In the genomic region with DNA sequence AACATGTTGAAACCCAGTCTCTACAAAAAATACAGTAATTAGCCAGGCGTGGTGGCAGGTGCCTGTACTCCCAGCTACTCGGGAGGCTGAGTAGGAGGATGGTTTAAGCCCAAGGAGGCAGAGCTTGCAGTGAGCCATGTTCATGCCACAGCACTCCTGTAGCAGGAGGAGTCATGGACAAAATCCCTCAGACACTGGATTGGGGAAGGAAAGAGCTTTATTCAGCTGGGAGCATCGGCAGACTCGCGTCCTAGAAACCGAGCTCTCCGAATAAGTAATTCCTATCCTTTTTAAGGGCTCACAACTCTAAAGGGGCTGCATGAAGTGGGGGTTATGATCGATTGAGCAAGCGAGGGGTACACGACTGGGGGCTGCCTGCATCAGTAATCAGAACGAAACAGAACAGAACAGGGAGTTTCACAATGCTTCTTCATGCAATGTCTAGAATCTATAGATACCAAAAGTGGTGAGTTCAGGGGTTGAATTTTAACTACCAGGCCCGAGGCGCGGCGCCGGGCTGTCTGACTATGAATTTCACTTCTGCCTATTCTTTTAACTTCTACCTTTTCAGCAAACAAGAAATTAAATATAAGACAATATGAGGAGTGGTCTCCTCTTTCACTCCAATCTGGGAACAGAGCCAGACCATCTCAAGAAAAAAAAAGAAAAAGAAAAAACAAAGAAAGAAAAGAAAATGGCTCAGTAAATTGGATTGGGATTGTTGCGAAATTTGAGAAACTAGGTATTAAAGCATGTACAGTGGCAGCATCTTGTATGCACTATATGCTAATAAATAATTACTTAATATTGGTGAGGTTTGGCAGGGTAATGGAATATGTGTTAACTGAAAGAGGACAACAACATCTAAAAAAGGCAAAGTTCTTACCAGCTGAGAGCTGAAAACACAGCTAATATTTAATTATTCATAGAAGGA, we compare ENCODE assay signal across 1 cellular context.
TF ChIP-seq lines count a peak whose summit lies in the region.

No MANE protein-coding gene starts in this region.

TF ChIP-seq in HepG2, 621 proteins besides CTCF, POLR2A, EP300 and RAD21 (continued from another document and continues in another):
- TF ChIP-seq, protein P1, sequence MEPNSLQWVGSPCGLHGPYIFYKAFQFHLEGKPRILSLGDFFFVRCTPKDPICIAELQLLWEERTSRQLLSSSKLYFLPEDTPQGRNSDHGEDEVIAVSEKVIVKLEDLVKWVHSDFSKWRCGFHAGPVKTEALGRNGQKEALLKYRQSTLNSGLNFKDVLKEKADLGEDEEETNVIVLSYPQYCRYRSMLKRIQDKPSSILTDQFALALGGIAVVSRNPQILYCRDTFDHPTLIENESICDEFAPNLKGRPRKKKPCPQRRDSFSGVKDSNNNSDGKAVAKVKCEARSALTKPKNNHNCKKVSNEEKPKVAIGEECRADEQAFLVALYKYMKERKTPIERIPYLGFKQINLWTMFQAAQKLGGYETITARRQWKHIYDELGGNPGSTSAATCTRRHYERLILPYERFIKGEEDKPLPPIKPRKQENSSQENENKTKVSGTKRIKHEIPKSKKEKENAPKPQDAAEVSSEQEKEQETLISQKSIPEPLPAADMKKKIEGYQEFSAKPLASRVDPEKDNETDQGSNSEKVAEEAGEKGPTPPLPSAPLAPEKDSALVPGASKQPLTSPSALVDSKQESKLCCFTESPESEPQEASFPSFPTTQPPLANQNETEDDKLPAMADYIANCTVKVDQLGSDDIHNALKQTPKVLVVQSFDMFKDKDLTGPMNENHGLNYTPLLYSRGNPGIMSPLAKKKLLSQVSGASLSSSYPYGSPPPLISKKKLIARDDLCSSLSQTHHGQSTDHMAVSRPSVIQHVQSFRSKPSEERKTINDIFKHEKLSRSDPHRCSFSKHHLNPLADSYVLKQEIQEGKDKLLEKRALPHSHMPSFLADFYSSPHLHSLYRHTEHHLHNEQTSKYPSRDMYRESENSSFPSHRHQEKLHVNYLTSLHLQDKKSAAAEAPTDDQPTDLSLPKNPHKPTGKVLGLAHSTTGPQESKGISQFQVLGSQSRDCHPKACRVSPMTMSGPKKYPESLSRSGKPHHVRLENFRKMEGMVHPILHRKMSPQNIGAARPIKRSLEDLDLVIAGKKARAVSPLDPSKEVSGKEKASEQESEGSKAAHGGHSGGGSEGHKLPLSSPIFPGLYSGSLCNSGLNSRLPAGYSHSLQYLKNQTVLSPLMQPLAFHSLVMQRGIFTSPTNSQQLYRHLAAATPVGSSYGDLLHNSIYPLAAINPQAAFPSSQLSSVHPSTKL (CRISPR knock-in tag; IDR thresholded peaks at IDR 0.05): 0 out of 2 replicates have a peak, but pooled peaks have one; percentile 15
- no peak; the same call in 1 of the 2 replicates for TF ChIP-seq KAT7 (CRISPR knock-in tag; IDR thresholded peaks at IDR 0.05; ENCODE audit: borderline replicate concordance)
- no peak for TF ChIP-seq ZBTB42 (CRISPR knock-in tag; IDR thresholded peaks at IDR 0.05)
- no peak for TF ChIP-seq ZNF616 (CRISPR knock-in tag; IDR thresholded peaks at IDR 0.05; ENCODE audit: low read depth)
- 0 out of 2 replicates have a peak, but pooled peaks have one; percentile 54 for TF ChIP-seq ZNF605 (CRISPR knock-in tag; IDR thresholded peaks at IDR 0.05)
- TF ChIP-seq NR3C1 (CRISPR knock-in tag; IDR thresholded peaks at IDR 0.05): no peak
- TF ChIP-seq ELF3 (CRISPR knock-in tag; IDR thresholded peaks at IDR 0.05): no peak
- TF ChIP-seq ZNF446 (CRISPR knock-in tag; IDR thresholded peaks at IDR 0.05): no peak
- TF ChIP-seq, protein P2, sequence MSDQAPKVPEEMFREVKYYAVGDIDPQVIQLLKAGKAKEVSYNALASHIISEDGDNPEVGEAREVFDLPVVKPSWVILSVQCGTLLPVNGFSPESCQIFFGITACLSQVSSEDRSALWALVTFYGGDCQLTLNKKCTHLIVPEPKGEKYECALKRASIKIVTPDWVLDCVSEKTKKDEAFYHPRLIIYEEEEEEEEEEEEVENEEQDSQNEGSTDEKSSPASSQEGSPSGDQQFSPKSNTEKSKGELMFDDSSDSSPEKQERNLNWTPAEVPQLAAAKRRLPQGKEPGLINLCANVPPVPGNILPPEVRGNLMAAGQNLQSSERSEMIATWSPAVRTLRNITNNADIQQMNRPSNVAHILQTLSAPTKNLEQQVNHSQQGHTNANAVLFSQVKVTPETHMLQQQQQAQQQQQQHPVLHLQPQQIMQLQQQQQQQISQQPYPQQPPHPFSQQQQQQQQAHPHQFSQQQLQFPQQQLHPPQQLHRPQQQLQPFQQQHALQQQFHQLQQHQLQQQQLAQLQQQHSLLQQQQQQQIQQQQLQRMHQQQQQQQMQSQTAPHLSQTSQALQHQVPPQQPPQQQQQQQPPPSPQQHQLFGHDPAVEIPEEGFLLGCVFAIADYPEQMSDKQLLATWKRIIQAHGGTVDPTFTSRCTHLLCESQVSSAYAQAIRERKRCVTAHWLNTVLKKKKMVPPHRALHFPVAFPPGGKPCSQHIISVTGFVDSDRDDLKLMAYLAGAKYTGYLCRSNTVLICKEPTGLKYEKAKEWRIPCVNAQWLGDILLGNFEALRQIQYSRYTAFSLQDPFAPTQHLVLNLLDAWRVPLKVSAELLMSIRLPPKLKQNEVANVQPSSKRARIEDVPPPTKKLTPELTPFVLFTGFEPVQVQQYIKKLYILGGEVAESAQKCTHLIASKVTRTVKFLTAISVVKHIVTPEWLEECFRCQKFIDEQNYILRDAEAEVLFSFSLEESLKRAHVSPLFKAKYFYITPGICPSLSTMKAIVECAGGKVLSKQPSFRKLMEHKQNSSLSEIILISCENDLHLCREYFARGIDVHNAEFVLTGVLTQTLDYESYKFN (CRISPR knock-in tag; conservative IDR thresholded peaks at IDR 0.05): peak; percentile 36; the same call in 1 of the 2 replicates
- TF ChIP-seq CREB1 (IDR thresholded peaks at IDR 0.05): no peak
- TF ChIP-seq CREB1 (CRISPR knock-in tag; IDR thresholded peaks at IDR 0.05): 0 out of 2 replicates have a peak, but pooled peaks have one; percentile 33
- TF ChIP-seq HNRNPK (IDR thresholded peaks at IDR 0.05; ENCODE audit: low read depth, low read length, poor library complexity, severe bottlenecking): no peak
- TF ChIP-seq, protein P3, sequence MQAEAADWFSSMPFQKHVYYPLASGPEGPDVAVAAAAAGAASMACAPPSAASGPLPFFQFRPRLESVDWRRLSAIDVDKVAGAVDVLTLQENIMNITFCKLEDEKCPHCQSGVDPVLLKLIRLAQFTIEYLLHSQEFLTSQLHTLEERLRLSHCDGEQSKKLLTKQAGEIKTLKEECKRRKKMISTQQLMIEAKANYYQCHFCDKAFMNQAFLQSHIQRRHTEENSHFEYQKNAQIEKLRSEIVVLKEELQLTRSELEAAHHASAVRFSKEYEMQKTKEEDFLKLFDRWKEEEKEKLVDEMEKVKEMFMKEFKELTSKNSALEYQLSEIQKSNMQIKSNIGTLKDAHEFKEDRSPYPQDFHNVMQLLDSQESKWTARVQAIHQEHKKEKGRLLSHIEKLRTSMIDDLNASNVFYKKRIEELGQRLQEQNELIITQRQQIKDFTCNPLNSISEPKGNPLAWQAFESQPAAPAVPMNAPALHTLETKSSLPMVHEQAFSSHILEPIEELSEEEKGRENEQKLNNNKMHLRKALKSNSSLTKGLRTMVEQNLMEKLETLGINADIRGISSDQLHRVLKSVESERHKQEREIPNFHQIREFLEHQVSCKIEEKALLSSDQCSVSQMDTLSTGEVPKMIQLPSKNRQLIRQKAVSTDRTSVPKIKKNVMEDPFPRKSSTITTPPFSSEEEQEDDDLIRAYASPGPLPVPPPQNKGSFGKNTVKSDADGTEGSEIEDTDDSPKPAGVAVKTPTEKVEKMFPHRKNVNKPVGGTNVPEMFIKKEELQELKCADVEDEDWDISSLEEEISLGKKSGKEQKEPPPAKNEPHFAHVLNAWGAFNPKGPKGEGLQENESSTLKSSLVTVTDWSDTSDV (CRISPR knock-in tag; IDR thresholded peaks at IDR 0.05): no peak
- TF ChIP-seq ZBTB7B (CRISPR knock-in tag; IDR thresholded peaks at IDR 0.05): peak; percentile 20; the same call in 1 of the 2 replicates
- TF ChIP-seq SALL1 (CRISPR knock-in tag; IDR thresholded peaks at IDR 0.05): peak; percentile 65
- TF ChIP-seq, protein P4, sequence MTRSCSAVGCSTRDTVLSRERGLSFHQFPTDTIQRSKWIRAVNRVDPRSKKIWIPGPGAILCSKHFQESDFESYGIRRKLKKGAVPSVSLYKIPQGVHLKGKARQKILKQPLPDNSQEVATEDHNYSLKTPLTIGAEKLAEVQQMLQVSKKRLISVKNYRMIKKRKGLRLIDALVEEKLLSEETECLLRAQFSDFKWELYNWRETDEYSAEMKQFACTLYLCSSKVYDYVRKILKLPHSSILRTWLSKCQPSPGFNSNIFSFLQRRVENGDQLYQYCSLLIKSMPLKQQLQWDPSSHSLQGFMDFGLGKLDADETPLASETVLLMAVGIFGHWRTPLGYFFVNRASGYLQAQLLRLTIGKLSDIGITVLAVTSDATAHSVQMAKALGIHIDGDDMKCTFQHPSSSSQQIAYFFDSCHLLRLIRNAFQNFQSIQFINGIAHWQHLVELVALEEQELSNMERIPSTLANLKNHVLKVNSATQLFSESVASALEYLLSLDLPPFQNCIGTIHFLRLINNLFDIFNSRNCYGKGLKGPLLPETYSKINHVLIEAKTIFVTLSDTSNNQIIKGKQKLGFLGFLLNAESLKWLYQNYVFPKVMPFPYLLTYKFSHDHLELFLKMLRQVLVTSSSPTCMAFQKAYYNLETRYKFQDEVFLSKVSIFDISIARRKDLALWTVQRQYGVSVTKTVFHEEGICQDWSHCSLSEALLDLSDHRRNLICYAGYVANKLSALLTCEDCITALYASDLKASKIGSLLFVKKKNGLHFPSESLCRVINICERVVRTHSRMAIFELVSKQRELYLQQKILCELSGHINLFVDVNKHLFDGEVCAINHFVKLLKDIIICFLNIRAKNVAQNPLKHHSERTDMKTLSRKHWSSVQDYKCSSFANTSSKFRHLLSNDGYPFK (CRISPR knock-in tag; IDR thresholded peaks at IDR 0.05; ENCODE audit: borderline replicate concordance): peak; percentile 30; the same call in 1 of the 2 replicates
- TF ChIP-seq, protein P5, sequence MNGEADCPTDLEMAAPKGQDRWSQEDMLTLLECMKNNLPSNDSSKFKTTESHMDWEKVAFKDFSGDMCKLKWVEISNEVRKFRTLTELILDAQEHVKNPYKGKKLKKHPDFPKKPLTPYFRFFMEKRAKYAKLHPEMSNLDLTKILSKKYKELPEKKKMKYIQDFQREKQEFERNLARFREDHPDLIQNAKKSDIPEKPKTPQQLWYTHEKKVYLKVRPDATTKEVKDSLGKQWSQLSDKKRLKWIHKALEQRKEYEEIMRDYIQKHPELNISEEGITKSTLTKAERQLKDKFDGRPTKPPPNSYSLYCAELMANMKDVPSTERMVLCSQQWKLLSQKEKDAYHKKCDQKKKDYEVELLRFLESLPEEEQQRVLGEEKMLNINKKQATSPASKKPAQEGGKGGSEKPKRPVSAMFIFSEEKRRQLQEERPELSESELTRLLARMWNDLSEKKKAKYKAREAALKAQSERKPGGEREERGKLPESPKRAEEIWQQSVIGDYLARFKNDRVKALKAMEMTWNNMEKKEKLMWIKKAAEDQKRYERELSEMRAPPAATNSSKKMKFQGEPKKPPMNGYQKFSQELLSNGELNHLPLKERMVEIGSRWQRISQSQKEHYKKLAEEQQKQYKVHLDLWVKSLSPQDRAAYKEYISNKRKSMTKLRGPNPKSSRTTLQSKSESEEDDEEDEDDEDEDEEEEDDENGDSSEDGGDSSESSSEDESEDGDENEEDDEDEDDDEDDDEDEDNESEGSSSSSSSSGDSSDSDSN (CRISPR knock-in tag; IDR thresholded peaks at IDR 0.05): 0 out of 2 replicates have a peak, but pooled peaks have one; percentile 22
- TF ChIP-seq, protein P6, sequence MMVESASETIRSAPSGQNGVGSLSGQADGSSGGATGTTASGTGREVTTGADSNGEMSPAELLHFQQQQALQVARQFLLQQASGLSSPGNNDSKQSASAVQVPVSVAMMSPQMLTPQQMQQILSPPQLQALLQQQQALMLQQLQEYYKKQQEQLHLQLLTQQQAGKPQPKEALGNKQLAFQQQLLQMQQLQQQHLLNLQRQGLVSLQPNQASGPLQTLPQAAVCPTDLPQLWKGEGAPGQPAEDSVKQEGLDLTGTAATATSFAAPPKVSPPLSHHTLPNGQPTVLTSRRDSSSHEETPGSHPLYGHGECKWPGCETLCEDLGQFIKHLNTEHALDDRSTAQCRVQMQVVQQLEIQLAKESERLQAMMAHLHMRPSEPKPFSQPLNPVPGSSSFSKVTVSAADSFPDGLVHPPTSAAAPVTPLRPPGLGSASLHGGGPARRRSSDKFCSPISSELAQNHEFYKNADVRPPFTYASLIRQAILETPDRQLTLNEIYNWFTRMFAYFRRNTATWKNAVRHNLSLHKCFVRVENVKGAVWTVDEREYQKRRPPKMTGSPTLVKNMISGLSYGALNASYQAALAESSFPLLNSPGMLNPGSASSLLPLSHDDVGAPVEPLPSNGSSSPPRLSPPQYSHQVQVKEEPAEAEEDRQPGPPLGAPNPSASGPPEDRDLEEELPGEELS (CRISPR knock-in tag; IDR thresholded peaks at IDR 0.05): no peak
- peak; percentile 64 for TF ChIP-seq GATAD2A (CRISPR knock-in tag; IDR thresholded peaks at IDR 0.05)
- TF ChIP-seq, protein P7, sequence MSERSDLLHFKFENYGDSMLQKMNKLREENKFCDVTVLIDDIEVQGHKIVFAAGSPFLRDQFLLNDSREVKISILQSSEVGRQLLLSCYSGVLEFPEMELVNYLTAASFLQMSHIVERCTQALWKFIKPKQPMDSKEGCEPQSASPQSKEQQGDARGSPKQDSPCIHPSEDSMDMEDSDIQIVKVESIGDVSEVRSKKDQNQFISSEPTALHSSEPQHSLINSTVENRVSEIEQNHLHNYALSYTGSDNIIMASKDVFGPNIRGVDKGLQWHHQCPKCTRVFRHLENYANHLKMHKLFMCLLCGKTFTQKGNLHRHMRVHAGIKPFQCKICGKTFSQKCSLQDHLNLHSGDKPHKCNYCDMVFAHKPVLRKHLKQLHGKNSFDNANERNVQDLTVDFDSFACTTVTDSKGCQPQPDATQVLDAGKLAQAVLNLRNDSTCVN (CRISPR knock-in tag; IDR thresholded peaks at IDR 0.05; ENCODE audit: borderline replicate concordance): peak; percentile 61; the same call in 1 of the 2 replicates
- TF ChIP-seq HDAC6 (IDR thresholded peaks at IDR 0.05; ENCODE audit: low read depth, low read length): no peak
- TF ChIP-seq ZNF12 (CRISPR knock-in tag; IDR thresholded peaks at IDR 0.05): 0 out of 2 replicates have a peak, but pooled peaks have one; percentile 49
- TF ChIP-seq, protein P8, sequence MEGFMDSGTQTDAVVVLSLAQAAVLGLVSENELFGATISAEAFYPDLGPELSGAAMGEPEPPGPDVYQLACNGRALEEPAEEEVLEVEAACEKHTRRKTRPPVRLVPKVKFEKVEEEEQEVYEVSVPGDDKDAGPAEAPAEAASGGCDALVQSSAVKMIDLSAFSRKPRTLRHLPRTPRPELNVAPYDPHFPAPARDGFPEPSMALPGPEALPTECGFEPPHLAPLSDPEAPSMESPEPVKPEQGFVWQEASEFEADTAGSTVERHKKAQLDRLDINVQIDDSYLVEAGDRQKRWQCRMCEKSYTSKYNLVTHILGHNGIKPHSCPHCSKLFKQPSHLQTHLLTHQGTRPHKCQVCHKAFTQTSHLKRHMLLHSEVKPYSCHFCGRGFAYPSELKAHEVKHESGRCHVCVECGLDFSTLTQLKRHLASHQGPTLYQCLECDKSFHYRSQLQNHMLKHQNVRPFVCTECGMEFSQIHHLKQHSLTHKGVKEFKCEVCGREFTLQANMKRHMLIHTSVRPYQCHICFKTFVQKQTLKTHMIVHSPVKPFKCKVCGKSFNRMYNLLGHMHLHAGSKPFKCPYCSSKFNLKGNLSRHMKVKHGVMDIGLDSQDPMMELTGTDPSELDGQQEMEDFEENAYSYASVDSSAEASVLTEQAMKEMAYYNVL (CRISPR knock-in tag; IDR thresholded peaks at IDR 0.05; ENCODE audit: borderline replicate concordance): no peak
- TF ChIP-seq MEIS1 (CRISPR knock-in tag; IDR thresholded peaks at IDR 0.05; ENCODE audit: borderline replicate concordance): peak; percentile 52; the same call in 1 of the 2 replicates
- no peak for TF ChIP-seq ZNF224 (CRISPR knock-in tag; IDR thresholded peaks at IDR 0.05)
- TF ChIP-seq ZNF7 (CRISPR knock-in tag; IDR thresholded peaks at IDR 0.05): no peak
- TF ChIP-seq ETV5 (CRISPR knock-in tag; IDR thresholded peaks at IDR 0.05; ENCODE audit: borderline replicate concordance): no peak
